ENCODE assay signal across 10 cellular contexts in the genomic region with DNA sequence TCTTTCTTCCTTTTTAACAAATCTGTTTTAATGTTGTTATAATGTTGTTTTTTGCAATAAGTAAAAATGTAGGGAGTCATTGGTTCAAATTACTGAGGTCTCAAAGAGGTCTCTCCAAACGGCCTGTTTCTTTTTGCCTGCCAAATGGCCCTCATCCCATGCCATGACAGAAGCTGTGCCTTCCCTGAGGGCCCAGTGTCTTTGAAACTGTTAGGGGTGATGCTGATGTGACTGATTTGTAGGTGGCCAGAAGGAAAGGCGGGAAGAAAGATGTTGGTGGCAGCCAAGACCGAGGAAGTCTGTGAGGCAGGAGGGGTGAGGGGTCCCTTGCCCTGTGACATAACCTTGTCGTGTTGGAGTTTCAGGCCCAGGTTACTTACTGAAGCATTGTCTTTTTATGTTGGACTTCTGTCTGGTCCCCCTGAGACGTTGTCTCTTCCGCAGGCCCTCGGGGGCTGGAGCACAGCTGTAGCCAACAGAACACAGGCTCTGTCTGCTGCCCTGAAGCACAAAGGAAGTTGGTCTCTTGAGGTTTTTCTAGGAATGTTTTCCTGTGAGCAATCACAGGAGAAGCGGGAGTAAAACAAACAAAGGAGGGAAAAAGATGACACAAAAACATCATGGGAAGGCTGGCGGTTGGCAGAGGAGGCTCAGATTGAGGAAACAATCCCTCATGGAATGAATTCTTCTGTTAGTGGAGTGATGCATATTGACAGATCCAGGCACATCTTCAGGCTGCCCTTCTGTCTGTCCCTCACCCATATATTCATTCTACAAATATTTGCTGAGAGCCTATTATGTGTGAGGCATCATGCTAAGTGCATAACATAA. TPM values are rescaled to one million over a fixed set of nuclear protein-coding genes. Genes with fewer than 3 reads are reported as not detected.
A peak's percentile ranks its signal among the peaks of the same experiment; 100 is the strongest.
DNase-seq lines count a peak whose midpoint lies in the region; ATAC-seq and TF ChIP-seq lines count a peak whose summit lies in the region.
"Had no signal": no experiment of that assay in that cellular context is flagged by ENCODE, and none has a peak within 500 bp of the region (broad histone marks: within the 10 kb centered on the region; RNA-seq: fewer than 3 reads in every experiment).

No MANE protein-coding gene starts in this region.

- no peak for ATAC-seq in GM21447 (IDR thresholded peaks at IDR 0.05; ENCODE audit: unreplicated experiment)
- no peak for ATAC-seq in HG03565 (IDR thresholded peaks at IDR 0.05; ENCODE audit: unreplicated experiment)
- ATAC-seq: activated T-cell treated with anti-CD3 and anti-CD28 coated beads, Interleukin-2, amount 50 U/mL, for 72 hours had no signal

- no peak for TF ChIP-seq CTCF in fibroblast of the aortic adventitia (IDR thresholded peaks at IDR 0.05; ENCODE audit: insufficient read depth, low read length)

- DNase-seq in H4 (ENCODE audit: low spot score), result peak; percentile 81
- peak; percentile 62 to 88 for DNase-seq in SW 1271 (lab: John Stamatoyannopoulos, UW)
- DNase-seq in fibroblast of the aortic adventitia (ENCODE audit: low read depth), result peak; percentile 68
- no peak for DNase-seq in NCI-H345 (lab: John Stamatoyannopoulos, UW)
- DNase-seq in cortex of kidney (lab: John Stamatoyannopoulos, UW), result no peak
- DNase-seq: activated T-cell treated with anti-CD3 and anti-CD28 coated beads, Interleukin-2, amount 50 U/mL, for 72 hours; NCI-H1930 had no signal

- H3K4me3 ChIP-seq in fibroblast of the aortic adventitia (ENCODE audit: low read depth, low read length), result no peak overlapping the region
- no peak overlapping the region for H3K4me3 ChIP-seq in skin epidermis

- peak overlapping the region in 12 of 21 experiments; percentile 3 to 74 (median 41) for H3K27ac ChIP-seq in skin epidermis

RNA-seq across cellular contexts. Expression of a gene that starts 4.9 kb away (rescaled TPM):
- total RNA-seq in H4 (2014; rRNA removed; shearing (Covaris generic)), result 17.7 TPM in 2 replicates
- total RNA-seq in fibroblast of the aortic adventitia (ENCODE audit: low replicate concordance), result 19.4 and 87.6 TPM in 2 replicates

Comparison
In these comparisons a context has a peak if more than half of its experiments do, and no peak if none do; other contexts are left out.
1. DNase-seq: peak in H4 (single experiment), SW 1271 (2 of 2) and fibroblast of the aortic adventitia (single experiment); none in NCI-H345 (single experiment) and cortex of kidney (single experiment).